ENCODE assay signal across 20 cellular contexts in genomic region chr5:4977421-4977820, GRCh38.
"Had no signal": no experiment of that assay in that cellular context is flagged by ENCODE, and none has a peak within 500 bp of the region (broad histone marks: within the 10 kb centered on the region; RNA-seq: fewer than 3 reads in every experiment).

No MANE protein-coding gene starts in this region.

- H2AFZ ChIP-seq: neural progenitor cell had no signal

- H3K4me2 ChIP-seq: neural progenitor cell had no signal

- H3K4me1 ChIP-seq: ascending aorta, esophagus muscularis mucosa, left ventricle myocardium inferior, neural progenitor cell, spleen, tibial artery had no signal

- DNase-seq: activated CD8-positive, alpha-beta memory T cell treated with anti-CD3 and anti-CD28 coated beads for 24 hours; activated CD8-positive, alpha-beta memory T cell treated with anti-CD3 and anti-CD28 coated beads, Interleukin-2, amount 50 U/mL, for 48 hours; activated effector memory CD4-positive, alpha-beta T cell treated with Interleukin-2 at 50 U/mL for 16 hours; activated naive CD4-positive, alpha-beta T cell treated with anti-CD3 and anti-CD28 coated beads, Interleukin-2, amount 10 ng/mL, durations not matched to agents 7 days and 5 days; activated naive CD8-positive, alpha-beta T cell treated with anti-CD3 and anti-CD28 coated beads, Interleukin-2, amount 50 U/mL, for 24 hours; activated T-cell treated with anti-CD3 and anti-CD28 coated beads, Interleukin-2, amount 50 U/mL, for 48 hours; dermis blood vessel endothelial cell; effector memory CD4-positive, alpha-beta T cell; left ventricle myocardium inferior; mucosa of descending colon; naive B cell; ovary; spleen; stimulated activated naive CD4-positive, alpha-beta T cell treated with Interleukin-2 at 50 U/mL for 16 hours; tibial artery had no signal

- H3K36me3 Mint-ChIP-seq: activated naive CD4-positive, alpha-beta T cell treated with anti-CD3 and anti-CD28 coated beads, Interleukin-2, amount 10 ng/mL, durations not matched to agents 7 days and 5 days; memory B cell; naive B cell; neural progenitor cell had no signal

- H3K27me3 ChIP-seq: ascending aorta, esophagus muscularis mucosa, neural progenitor cell, ovary, spleen, tibial artery had no signal

- H3K9me3 Mint-ChIP-seq: activated naive CD4-positive, alpha-beta T cell treated with anti-CD3 and anti-CD28 coated beads, Interleukin-2, amount 10 ng/mL, durations not matched to agents 7 days and 5 days; activated naive CD8-positive, alpha-beta T cell treated with anti-CD3 and anti-CD28 coated beads, Interleukin-2, amount 50 U/mL, for 24 hours; neural progenitor cell; T-helper 1 cell treated with Interleukin-12 subunit alpha and Interleukin-12 subunit beta and Interleukin-4 antibody, amounts not matched to agents 30 μg/mL and 1 μg/mL, for 36 hours had no signal

- H3K9ac ChIP-seq: neural progenitor cell had no signal

- H3K4me3 Mint-ChIP-seq: activated naive CD4-positive, alpha-beta T cell treated with anti-CD3 and anti-CD28 coated beads, Interleukin-2, amount 10 ng/mL, durations not matched to agents 7 days and 5 days; activated naive CD8-positive, alpha-beta T cell treated with anti-CD3 and anti-CD28 coated beads, Interleukin-2, amount 50 U/mL, for 24 hours; memory B cell; naive B cell; neural progenitor cell; T-helper 1 cell treated with Interleukin-12 subunit alpha and Interleukin-12 subunit beta and Interleukin-4 antibody, amounts not matched to agents 30 μg/mL and 1 μg/mL, for 36 hours had no signal

- H3K9me3 ChIP-seq: ascending aorta, esophagus muscularis mucosa, left ventricle myocardium inferior, mucosa of descending colon, ovary, spleen, tibial artery had no signal

- H3K4me1 Mint-ChIP-seq: activated naive CD4-positive, alpha-beta T cell treated with anti-CD3 and anti-CD28 coated beads, Interleukin-2, amount 10 ng/mL, durations not matched to agents 7 days and 5 days; activated naive CD8-positive, alpha-beta T cell treated with anti-CD3 and anti-CD28 coated beads, Interleukin-2, amount 50 U/mL, for 24 hours; memory B cell; naive B cell; neural progenitor cell had no signal

- H3K36me3 ChIP-seq: ascending aorta, esophagus muscularis mucosa, left ventricle myocardium inferior, neural progenitor cell, ovary, spleen, tibial artery had no signal

- H3K27ac ChIP-seq: ascending aorta, esophagus muscularis mucosa, left ventricle myocardium inferior, neural progenitor cell, ovary, spleen, tibial artery had no signal

- H3K4me3 ChIP-seq: ascending aorta, esophagus muscularis mucosa, left ventricle myocardium inferior, mucosa of descending colon, neural progenitor cell, ovary, spleen, tibial artery had no signal

- H3K27me3 Mint-ChIP-seq: activated naive CD4-positive, alpha-beta T cell treated with anti-CD3 and anti-CD28 coated beads, Interleukin-2, amount 10 ng/mL, durations not matched to agents 7 days and 5 days; activated naive CD8-positive, alpha-beta T cell treated with anti-CD3 and anti-CD28 coated beads, Interleukin-2, amount 50 U/mL, for 24 hours; memory B cell; naive B cell had no signal

- H3K27ac Mint-ChIP-seq: activated naive CD4-positive, alpha-beta T cell treated with anti-CD3 and anti-CD28 coated beads, Interleukin-2, amount 10 ng/mL, durations not matched to agents 7 days and 5 days; activated naive CD8-positive, alpha-beta T cell treated with anti-CD3 and anti-CD28 coated beads, Interleukin-2, amount 50 U/mL, for 24 hours; memory B cell; naive B cell; neural progenitor cell; T-helper 1 cell treated with Interleukin-12 subunit alpha and Interleukin-12 subunit beta and Interleukin-4 antibody, amounts not matched to agents 30 μg/mL and 1 μg/mL, for 36 hours had no signal
